In genomic region chr12:58425481-58426392, GRCh38 we compare ENCODE assay signal across 8 cellular contexts.
DNase-seq lines count a peak whose midpoint lies in the region; ATAC-seq and TF ChIP-seq lines count a peak whose summit lies in the region.

No MANE protein-coding gene starts in this region.

- 12 to 20% methylated on average over 6 of the region's 6 CpGs for WGBS in esophagus, 2 donors

- no peaks in the 10 kb centered on the region for H3K9me3 ChIP-seq in esophagus (ENCODE audit: control insufficient read depth in 2 of 2, insufficient read depth in 1 of 2, low read depth in 1 of 2, low read length in 1 of 2)
- no peaks in the 10 kb centered on the region for H3K9me3 ChIP-seq in osteoblast (ENCODE audit: low read depth, low read length)

- no peaks in the 10 kb centered on the region for H3K79me2 ChIP-seq in osteoblast (ENCODE audit: insufficient read depth, low read length)

- H3K4me2 ChIP-seq in osteoblast (ENCODE audit: insufficient read depth, low read length): peak overlapping the region; percentile 76

- DNase-seq in DMS153 treated with DMSO at 0.1 percent for 48 hours (lab: John Stamatoyannopoulos, UW; ENCODE audit: unreplicated experiment) (peak; percentile 45), RPMI8226 (peak; percentile 70), osteoblast (ENCODE audit: insufficient read length, low spot score, missing footprints) (peak; percentile 50), GDM1 (lab: John Stamatoyannopoulos, UW) (no peak), NCI-H187 treated with DMSO at 0.1 percent for 48 hours (lab: John Stamatoyannopoulos, UW) (no peak)

- peak; percentile 82 for ATAC-seq in GM19025 (IDR thresholded peaks at IDR 0.05; ENCODE audit: low read depth, unreplicated experiment)
- ATAC-seq in HG03064 (IDR thresholded peaks at IDR 0.05; ENCODE audit: low read depth, unreplicated experiment): peak; percentile 94

- H3K4me3 ChIP-seq in esophagus (ENCODE audit: low read depth in 1 of 2, low read length in 2 of 2) (no peak overlapping the region), osteoblast (ENCODE audit: insufficient read depth, low read length) (peak overlapping the region; percentile 43)

- no peaks in the 10 kb centered on the region for H3K36me3 ChIP-seq in esophagus (ENCODE audit: control insufficient read depth in 2 of 2, insufficient read depth in 2 of 2, low read length in 1 of 2)
- no peaks in the 10 kb centered on the region for H3K36me3 ChIP-seq in osteoblast (ENCODE audit: insufficient read depth, low read length)

- peaks cover 0 to 3% of the 10 kb centered on the region in 2 donors for H3K4me1 ChIP-seq in esophagus (ENCODE audit: control insufficient read depth in 2 of 2, insufficient read depth in 2 of 2, low read length in 1 of 2)
- H3K4me1 ChIP-seq in osteoblast (ENCODE audit: insufficient read depth, low read length): peaks cover 33% of the 10 kb centered on the region

- H3K27ac ChIP-seq in esophagus (ENCODE audit: low read depth in 2 of 2, low read length in 1 of 2): peak overlapping the region; percentile 85 to 86
- peak overlapping the region; percentile 89 for H3K27ac ChIP-seq in osteoblast (ENCODE audit: low read depth, low read length)

- no peaks in the 10 kb centered on the region for H4K20me1 ChIP-seq in osteoblast (ENCODE audit: insufficient read depth, low read length)

- H3K27me3 ChIP-seq in esophagus (ENCODE audit: control insufficient read depth in 1 of 2, insufficient read depth in 2 of 2, low read length in 2 of 2) (no peaks in the 10 kb centered on the region), osteoblast (ENCODE audit: insufficient read depth, low read length) (no peaks in the 10 kb centered on the region)

- no peak for TF ChIP-seq CTCF in osteoblast (IDR thresholded peaks at IDR 0.05; ENCODE audit: extremely low read depth, low read depth, low read length)

- peak overlapping the region; percentile 80 for H2AFZ ChIP-seq in osteoblast (ENCODE audit: low read length)

Comparison
In these comparisons a context has a peak if more than half of its experiments do, and no peak if none do; other contexts are left out.
1. DNase-seq: peak in DMS153 treated with DMSO at 0.1 percent for 48 hours (single experiment), RPMI8226 (single experiment) and osteoblast (single experiment); none in GDM1 (single experiment) and NCI-H187 treated with DMSO at 0.1 percent for 48 hours (single experiment).